ENCODE assay signal across 15 cellular contexts in genomic region chr7:6016653-6016966, GRCh38. TPM values are rescaled to one million over a fixed set of nuclear protein-coding genes. Genes with fewer than 3 reads are reported as not detected.
DNase-seq lines count a peak whose midpoint lies in the region; ATAC-seq, FAIRE-seq and TF ChIP-seq lines count a peak whose summit lies in the region.
"Had no signal": no experiment of that assay in that cellular context is flagged by ENCODE, and none has a peak within 500 bp of the region (broad histone marks: within the 10 kb centered on the region; RNA-seq: fewer than 3 reads in every experiment).

No MANE protein-coding gene starts in this region.

- H3K4me3 Mint-ChIP-seq in type B pancreatic cell, result no peak overlapping the region
- H3K4me3 Mint-ChIP-seq: CD14-positive monocyte; dendritic cell treated with granulocyte-macrophage colony-stimulating factor and Interleukin-4, amounts not matched to agents 40 ng/mL and 50 ng/mL, for 4 days had no signal

- no peaks in the 10 kb centered on the region for H3K27me3 ChIP-seq in left ventricle myocardium inferior (ENCODE audit: low read depth)
- no peaks in the 10 kb centered on the region for H3K27me3 ChIP-seq in HepG2 (ENCODE audit: control insufficient read depth in 1 of 2, insufficient read depth in 2 of 2, low read length in 2 of 2)
- H3K27me3 ChIP-seq in adrenal gland, result no peaks in the 10 kb centered on the region

- 97% methylated on average over 8 of the region's 8 CpGs for whole genome bisulfite sequencing in HepG2 (ENCODE audit: low lambda C conversion rate)
- WGBS in adrenal gland, 4 donors, result 94 to 97% (median 95%) methylated on average over 8 of the region's 8 CpGs

- ATAC-seq in left cardiac atrium, result no peak
- ATAC-seq in HepG2, result peak; percentile 8; the same call in 1 of the 3 replicates

- no peak overlapping the region for H3K4me2 ChIP-seq in HepG2 (ENCODE audit: low read depth, low read length)

- peaks cover 12% of the 10 kb centered on the region for H3K79me2 ChIP-seq in HepG2 (ENCODE audit: insufficient read depth, low read length)

- H3K9me3 Mint-ChIP-seq in type B pancreatic cell, result no peaks in the 10 kb centered on the region
- H3K9me3 Mint-ChIP-seq: dendritic cell treated with granulocyte-macrophage colony-stimulating factor and Interleukin-4, amounts not matched to agents 40 ng/mL and 50 ng/mL, for 4 days had no signal

- H4K20me1 ChIP-seq in HepG2 (ENCODE audit: insufficient read depth, low read length), result no peaks in the 10 kb centered on the region; the same call in 1 of the 2 replicates

- no TSS peak for BruUV-seq in HepG2 (replicated peaks; lab: Mats Ljungman, UMichigan)

- POLR2A ChIA-PET in HepG2 (lab: Yijun Ruan, JAX), result no interaction called here

- DNase-seq in left ventricle myocardium inferior, result no peak
- DNase-seq in left cardiac atrium, result no peak
- DNase-seq in HepG2 (ENCODE audit: low spot score), result no peak
- no peak for DNase-seq in type B pancreatic cell (ENCODE audit: extremely low spot score, unreplicated experiment)
- DNase-seq in 8988T, result no peak
- no peak for DNase-seq in DMS 273 treated with DMSO at 0.1 percent for 48 hours (lab: John Stamatoyannopoulos, UW)
- DNase-seq in adrenal gland, result no peak
- DNase-seq: activated CD8-positive, alpha-beta memory T cell treated with anti-CD3 and anti-CD28 coated beads for 24 hours; GF-D8; MV-4-11 had no signal

- intact Hi-C loops in left ventricle myocardium inferior (cut with micrococcal nuclease), result no loop called here
- intact Hi-C loops in left cardiac atrium (cut with DNase I), result no loop called here
- intact Hi-C loops in HepG2 (cut with micrococcal nuclease; ENCODE audit: unreplicated experiment), result no loop called here
- intact Hi-C loops in adrenal gland (cut with DNase I), result no loop called here

- H3K4me3 ChIP-seq in left ventricle myocardium inferior (no peak overlapping the region), HepG2 (replicated peaks in 1 of 3; ENCODE audit: insufficient read depth in 1 of 3, low read depth in 2 of 3, low read length in 3 of 3) (no peak overlapping the region), adrenal gland (no peak overlapping the region)

- H3K27me3 Mint-ChIP-seq in type B pancreatic cell, result no peaks in the 10 kb centered on the region
- H3K27me3 Mint-ChIP-seq: dendritic cell treated with granulocyte-macrophage colony-stimulating factor and Interleukin-4, amounts not matched to agents 40 ng/mL and 50 ng/mL, for 4 days had no signal

- peaks cover 41% of the 10 kb centered on the region for H3K4me1 ChIP-seq in left ventricle myocardium inferior
- H3K4me1 ChIP-seq in HepG2 (ENCODE audit: insufficient read depth, low read length), result peaks cover 24% of the 10 kb centered on the region
- peaks cover 9 to 16% of the 10 kb centered on the region in 2 donors for H3K4me1 ChIP-seq in adrenal gland (replicated peaks in 1 of 2)

- TF ChIP-seq POLR2A in HepG2 (IDR thresholded peaks at IDR 0.05; ENCODE audit: insufficient read depth in 1 of 2, low read depth in 2 of 2, low read length in 2 of 2), result no peak
- TF ChIP-seq POLR2A in adrenal gland (IDR thresholded peaks at IDR 0.05), result no peak

- peak overlapping the region; percentile 81 for H3K27ac Mint-ChIP-seq in type B pancreatic cell
- H3K27ac Mint-ChIP-seq: dendritic cell treated with granulocyte-macrophage colony-stimulating factor and Interleukin-4, amounts not matched to agents 40 ng/mL and 50 ng/mL, for 4 days had no signal

- CTCF ChIA-PET in HepG2 (lab: Yijun Ruan, JAX; ENCODE audit: low intra/inter-chr PET ratio, low total read pairs), result no interaction called here

- in situ Hi-C loops in HepG2 (cut with HindIII; ENCODE audit: extremely low pct_ligation_motif_present, low pct_unique_long_range_greater_than_20kb), result no loop called here

- TF ChIP-seq EP300 in HepG2 (IDR thresholded peaks at IDR 0.05; ENCODE audit: low read depth in 2 of 2, low read length in 2 of 2) (no peak), HepG2 (CRISPR knock-in tag; IDR thresholded peaks at IDR 0.05; ENCODE audit: borderline replicate concordance) (no peak)

- no peak overlapping the region for H2AFZ ChIP-seq in HepG2 (ENCODE audit: low read length)

- no peak for TF ChIP-seq RAD21 in HepG2 (CRISPR knock-in tag; IDR thresholded peaks at IDR 0.05)

- H3K27ac ChIP-seq in left ventricle myocardium inferior (replicated peaks) (peak overlapping the region; percentile 70), VCaP (peak overlapping the region; percentile 71; the same call in 1 of the 2 replicates), HepG2 (ENCODE audit: extremely low read length, insufficient read depth, low read length) (peak overlapping the region; percentile 43), adrenal gland (peak overlapping the region in 2 of 5 donors; percentile 7 to 74)

- H3K9ac ChIP-seq in HepG2 (ENCODE audit: insufficient read depth, low read depth, low read length), result no peak overlapping the region

- peaks cover 15% of the 10 kb centered on the region for H3K4me1 Mint-ChIP-seq in type B pancreatic cell (ENCODE audit: unreplicated experiment)

- FAIRE-seq in HepG2 (lab: Jason Lieb, UNC), result no peak

- TF ChIP-seq CTCF in left ventricle myocardium inferior (IDR thresholded peaks at IDR 0.05; ENCODE audit: borderline replicate concordance) (no peak), VCaP (conservative IDR thresholded peaks at IDR 0.05) (no peak), HepG2 (CRISPR knock-in tag; IDR thresholded peaks at IDR 0.05) (no peak), type B pancreatic cell (conservative IDR thresholded peaks at IDR 0.05) (no peak), adrenal gland (IDR thresholded peaks at IDR 0.05) (no peak)

- H3K36me3 Mint-ChIP-seq in type B pancreatic cell, result peaks cover 28% of the 10 kb centered on the region

- H3K9me3 ChIP-seq in left ventricle myocardium inferior (replicated peaks) (no peaks in the 10 kb centered on the region), HepG2 (ENCODE audit: low read length) (no peaks in the 10 kb centered on the region), adrenal gland (replicated peaks in 1 of 3) (no peaks in the 10 kb centered on the region)

- H3K36me3 ChIP-seq in left ventricle myocardium inferior (peaks cover 70% of the 10 kb centered on the region), HepG2 (replicated peaks in 1 of 2; ENCODE audit: control insufficient read depth in 1 of 2, insufficient read depth in 2 of 2, low read length in 2 of 2) (peaks cover 25 to 64% of the 10 kb centered on the region in 2 experiments), adrenal gland (replicated peaks in 1 of 2) (peaks cover 0 to 50% of the 10 kb centered on the region in 2 donors)

RNA-seq across cellular contexts. Expression of gene AIMP2, which starts 7.5 kb away (rescaled TPM):
- total RNA-seq in left ventricle myocardium inferior, result 49.1 TPM
- total RNA-seq in left cardiac atrium, result 10 to 100 TPM; 31.5 to 40.9 TPM
- 84.9 and 97.2 TPM in 2 replicates for total RNA-seq in HepG2 (2016; rRNA removed; fragmentation: Illumina TruSeq; extraction: Trizol)
- 24.2 and 29.1 TPM in 2 replicates for total RNA-seq in HepG2 (2016; cell fraction: cytosol; rRNA removed; fragmentation: Illumina TruSeq; extraction: Trizol; ENCODE audit: low read depth)
- total RNA-seq in HepG2 (2016; cell fraction: insoluble cytoplasmic fraction; rRNA removed; fragmentation: Illumina TruSeq; extraction: Trizol), result 82.6 and 109 TPM in 2 replicates
- total RNA-seq in HepG2 (2016; cell fraction: membrane; rRNA removed; fragmentation: Illumina TruSeq; extraction: Trizol), result 30.1 and 33.3 TPM in 2 replicates
- total RNA-seq in HepG2 (2016; cell fraction: nucleus; rRNA removed; fragmentation: Illumina TruSeq; extraction: Trizol), result 38.1 and 38.5 TPM in 2 replicates
- 38.2 and 41.0 TPM in 2 replicates for polyA plus RNA-seq in HepG2 (2011; rRNA removed)
- polyA plus RNA-seq in HepG2 (2011; cell fraction: cytosol; rRNA removed), result 49.9 and 54.2 TPM in 2 replicates
- 18.4 and 23.0 TPM in 2 replicates for polyA plus RNA-seq in HepG2 (2011; cell fraction: nucleus; rRNA removed)
- polyA plus RNA-seq in HepG2 (2012), result 27.3 and 34.0 TPM in 2 replicates
- 20.2 and 21.5 TPM in 2 replicates for polyA plus RNA-seq in HepG2 (2016; cell fraction: cytosol; fragmentation: Illumina TruSeq; extraction: Trizol; ENCODE audit: low read depth)
- 98.6 and 104 TPM in 2 replicates for polyA plus RNA-seq in HepG2 (2016; cell fraction: insoluble cytoplasmic fraction; fragmentation: Illumina TruSeq; extraction: Trizol; ENCODE audit: low read depth)
- polyA plus RNA-seq in HepG2 (2016; cell fraction: membrane; fragmentation: Illumina TruSeq; extraction: Trizol; ENCODE audit: low read depth), result 25.0 and 28.0 TPM in 2 replicates
- 53.2 and 62.7 TPM in 2 replicates for polyA plus RNA-seq in HepG2 (2016; cell fraction: nucleus; fragmentation: Illumina TruSeq; extraction: Trizol; ENCODE audit: insufficient read depth, low read depth)
- 73.9 and 128 TPM in 2 replicates for polyA minus RNA-seq in HepG2 (2011; rRNA and poly(A)+ RNA removed; ENCODE audit: low replicate concordance)
- 30.2 and 32.8 TPM in 2 replicates for polyA minus RNA-seq in HepG2 (2011; cell fraction: cytosol; rRNA and poly(A)+ RNA removed)
- 25.9 and 34.8 TPM in 2 replicates for polyA minus RNA-seq in HepG2 (2011; cell fraction: nucleus; rRNA and poly(A)+ RNA removed)
- 40.2 and 40.5 TPM in 2 replicates for total RNA-seq in type B pancreatic cell (ENCODE audit: low replicate concordance)
- 10 to 100 TPM; 27.3 to 77.5 (median 43.9) TPM for total RNA-seq in adrenal gland
- 10 to 100 TPM; 10.5 to 47.1 (median 12.5) TPM for polyA plus RNA-seq in adrenal gland

RNA-seq across cellular contexts. Expression of gene PMS2, which starts 7.8 kb away (rescaled TPM):
- total RNA-seq in left ventricle myocardium inferior, result 5.6 TPM
- total RNA-seq in left cardiac atrium, result 1 to 10 TPM; 6.2 to 7.2 TPM
- total RNA-seq in HepG2 (2016; rRNA removed; fragmentation: Illumina TruSeq; extraction: Trizol), result 11.4 and 13.9 TPM in 2 replicates
- total RNA-seq in HepG2 (2016; cell fraction: cytosol; rRNA removed; fragmentation: Illumina TruSeq; extraction: Trizol; ENCODE audit: low read depth), result 6.5 and 6.8 TPM in 2 replicates
- 11.7 and 13.5 TPM in 2 replicates for total RNA-seq in HepG2 (2016; cell fraction: insoluble cytoplasmic fraction; rRNA removed; fragmentation: Illumina TruSeq; extraction: Trizol)
- total RNA-seq in HepG2 (2016; cell fraction: membrane; rRNA removed; fragmentation: Illumina TruSeq; extraction: Trizol), result 8.2 and 8.9 TPM in 2 replicates
- 11.2 and 11.7 TPM in 2 replicates for total RNA-seq in HepG2 (2016; cell fraction: nucleus; rRNA removed; fragmentation: Illumina TruSeq; extraction: Trizol)
- polyA plus RNA-seq in HepG2 (2011; rRNA removed), result 6.2 and 6.3 TPM in 2 replicates
- polyA plus RNA-seq in HepG2 (2011; cell fraction: cytosol; rRNA removed), result 3.6 and 3.9 TPM in 2 replicates
- polyA plus RNA-seq in HepG2 (2011; cell fraction: nucleus; rRNA removed), result 6.3 and 8.2 TPM in 2 replicates
- 5.1 and 5.9 TPM in 2 replicates for polyA plus RNA-seq in HepG2 (2012)
- 0.99 and 1.1 TPM in 2 replicates for polyA plus RNA-seq in HepG2 (2016; cell fraction: cytosol; fragmentation: Illumina TruSeq; extraction: Trizol; ENCODE audit: low read depth)
- 8.6 and 8.7 TPM in 2 replicates for polyA plus RNA-seq in HepG2 (2016; cell fraction: insoluble cytoplasmic fraction; fragmentation: Illumina TruSeq; extraction: Trizol; ENCODE audit: low read depth)
- 2.1 and 2.5 TPM in 2 replicates for polyA plus RNA-seq in HepG2 (2016; cell fraction: membrane; fragmentation: Illumina TruSeq; extraction: Trizol; ENCODE audit: low read depth)
- polyA plus RNA-seq in HepG2 (2016; cell fraction: nucleus; fragmentation: Illumina TruSeq; extraction: Trizol; ENCODE audit: insufficient read depth, low read depth), result 12.2 and 13.2 TPM in 2 replicates
- polyA minus RNA-seq in HepG2 (2011; rRNA and poly(A)+ RNA removed; ENCODE audit: low replicate concordance), result 6.1 and 20.2 TPM in 2 replicates
- polyA minus RNA-seq in HepG2 (2011; cell fraction: cytosol; rRNA and poly(A)+ RNA removed), result 4.1 and 6.0 TPM in 2 replicates
- polyA minus RNA-seq in HepG2 (2011; cell fraction: nucleus; rRNA and poly(A)+ RNA removed), result 8.9 and 12.2 TPM in 2 replicates
- total RNA-seq in type B pancreatic cell (ENCODE audit: low replicate concordance), result 20.6 and 22.6 TPM in 2 replicates
- total RNA-seq in adrenal gland, result 10 to 100 TPM in 7 of 8 donors, 1 to 10 TPM in 1; 7.3 to 15.3 (median 14.2) TPM
- 10 to 100 TPM in 1 of 3 donors, 1 to 10 TPM in 2; 4.7 to 13.6 (median 6.4) TPM for polyA plus RNA-seq in adrenal gland

RNA-seq across cellular contexts. Expression of gene ANKRD61, which starts 14.6 kb away (rescaled TPM):
- not detected for total RNA-seq in left ventricle myocardium inferior
- total RNA-seq in left cardiac atrium, result under 1 TPM; 0.26 to 0.29 TPM
- total RNA-seq in HepG2 (2016; rRNA removed; fragmentation: Illumina TruSeq; extraction: Trizol), result 0.13 TPM in 1 of 2 replicates, not detected in the other
- not detected in 2 replicates for total RNA-seq in HepG2 (2016; cell fraction: cytosol; rRNA removed; fragmentation: Illumina TruSeq; extraction: Trizol; ENCODE audit: low read depth)
- 0.11 TPM in 1 of 2 replicates, not detected in the other for total RNA-seq in HepG2 (2016; cell fraction: insoluble cytoplasmic fraction; rRNA removed; fragmentation: Illumina TruSeq; extraction: Trizol)
- not detected in 2 replicates for total RNA-seq in HepG2 (2016; cell fraction: membrane; rRNA removed; fragmentation: Illumina TruSeq; extraction: Trizol)
- total RNA-seq in HepG2 (2016; cell fraction: nucleus; rRNA removed; fragmentation: Illumina TruSeq; extraction: Trizol), result not detected in 2 replicates
- polyA plus RNA-seq in HepG2 (2011; rRNA removed), result 0.24 TPM in 1 of 2 replicates, not detected in the other
- 0.10 and 0.13 TPM in 2 replicates for polyA plus RNA-seq in HepG2 (2011; cell fraction: cytosol; rRNA removed)
- 0.17 and 0.21 TPM in 2 replicates for polyA plus RNA-seq in HepG2 (2011; cell fraction: nucleus; rRNA removed)
- 1.3 and 1.4 TPM in 2 replicates for polyA plus RNA-seq in HepG2 (2012)
- 0.08 and 0.14 TPM in 2 replicates for polyA plus RNA-seq in HepG2 (2016; cell fraction: cytosol; fragmentation: Illumina TruSeq; extraction: Trizol; ENCODE audit: low read depth)
- polyA plus RNA-seq in HepG2 (2016; cell fraction: insoluble cytoplasmic fraction; fragmentation: Illumina TruSeq; extraction: Trizol; ENCODE audit: low read depth), result not detected in 2 replicates
- not detected in 2 replicates for polyA plus RNA-seq in HepG2 (2016; cell fraction: membrane; fragmentation: Illumina TruSeq; extraction: Trizol; ENCODE audit: low read depth)
- polyA plus RNA-seq in HepG2 (2016; cell fraction: nucleus; fragmentation: Illumina TruSeq; extraction: Trizol; ENCODE audit: insufficient read depth, low read depth), result not detected in 2 replicates
- 0.65 TPM in 1 of 2 replicates, not detected in the other for polyA minus RNA-seq in HepG2 (2011; rRNA and poly(A)+ RNA removed; ENCODE audit: low replicate concordance)
- polyA minus RNA-seq in HepG2 (2011; cell fraction: cytosol; rRNA and poly(A)+ RNA removed), result not detected in 2 replicates
- polyA minus RNA-seq in HepG2 (2011; cell fraction: nucleus; rRNA and poly(A)+ RNA removed), result not detected in 2 replicates
- 0.31 TPM in 1 of 2 replicates, not detected in the other for total RNA-seq in type B pancreatic cell (ENCODE audit: low replicate concordance)
- total RNA-seq in adrenal gland, result under 1 TPM in 1 of 8 donors, not detected in 7; 0.52 TPM
- under 1 TPM in 2 of 3 donors, not detected in 1; 0.13 to 0.35 TPM for polyA plus RNA-seq in adrenal gland
- polyA plus RNA-seq: CD14-positive monocyte had no signal

RNA-seq across cellular contexts. Expression of gene EIF2AK1, which starts 42.4 kb away (rescaled TPM):
- total RNA-seq in left ventricle myocardium inferior (48.4 TPM), left cardiac atrium (10 to 100 TPM; 46.9 to 58.7 TPM), HepG2 (2016; rRNA removed; fragmentation: Illumina TruSeq; extraction: Trizol) (71.4 and 103 TPM in 2 replicates), type B pancreatic cell (ENCODE audit: low replicate concordance) (107 and 118 TPM in 2 replicates), adrenal gland (100 to 1,000 TPM in 7 of 8 donors, 10 to 100 TPM in 1; 91.3 to 292 (median 139) TPM)
- 34.6 and 40.9 TPM in 2 replicates for total RNA-seq in HepG2 (2016; cell fraction: cytosol; rRNA removed; fragmentation: Illumina TruSeq; extraction: Trizol; ENCODE audit: low read depth)
- 68.8 and 97.8 TPM in 2 replicates for total RNA-seq in HepG2 (2016; cell fraction: insoluble cytoplasmic fraction; rRNA removed; fragmentation: Illumina TruSeq; extraction: Trizol)
- 110 and 126 TPM in 2 replicates for total RNA-seq in HepG2 (2016; cell fraction: membrane; rRNA removed; fragmentation: Illumina TruSeq; extraction: Trizol)
- 55.1 and 65.4 TPM in 2 replicates for total RNA-seq in HepG2 (2016; cell fraction: nucleus; rRNA removed; fragmentation: Illumina TruSeq; extraction: Trizol)
- polyA plus RNA-seq in HepG2 (2011; rRNA removed) (112 and 115 TPM in 2 replicates), adrenal gland (100 to 1,000 TPM in 1 of 3 donors, 10 to 100 TPM in 2; 56.9 to 119 (median 65.0) TPM)
- 113 and 122 TPM in 2 replicates for polyA plus RNA-seq in HepG2 (2011; cell fraction: cytosol; rRNA removed)
- polyA plus RNA-seq in HepG2 (2011; cell fraction: nucleus; rRNA removed), result 110 and 112 TPM in 2 replicates
- 80.4 and 124 TPM in 2 replicates for polyA plus RNA-seq in HepG2 (2012)
- polyA plus RNA-seq in HepG2 (2016; cell fraction: cytosol; fragmentation: Illumina TruSeq; extraction: Trizol; ENCODE audit: low read depth), result 68.3 and 68.8 TPM in 2 replicates
- 137 and 157 TPM in 2 replicates for polyA plus RNA-seq in HepG2 (2016; cell fraction: insoluble cytoplasmic fraction; fragmentation: Illumina TruSeq; extraction: Trizol; ENCODE audit: low read depth)
- 130 and 160 TPM in 2 replicates for polyA plus RNA-seq in HepG2 (2016; cell fraction: membrane; fragmentation: Illumina TruSeq; extraction: Trizol; ENCODE audit: low read depth)
- 103 and 117 TPM in 2 replicates for polyA plus RNA-seq in HepG2 (2016; cell fraction: nucleus; fragmentation: Illumina TruSeq; extraction: Trizol; ENCODE audit: insufficient read depth, low read depth)
- 67.1 and 79.8 TPM in 2 replicates for polyA minus RNA-seq in HepG2 (2011; rRNA and poly(A)+ RNA removed; ENCODE audit: low replicate concordance)
- polyA minus RNA-seq in HepG2 (2011; cell fraction: cytosol; rRNA and poly(A)+ RNA removed), result 86.8 and 115 TPM in 2 replicates
- polyA minus RNA-seq in HepG2 (2011; cell fraction: nucleus; rRNA and poly(A)+ RNA removed), result 84.1 and 87.9 TPM in 2 replicates

RNA-seq across cellular contexts. Expression of gene RSPH10B, which starts 46.1 kb away (rescaled TPM):
- total RNA-seq in left ventricle myocardium inferior (not detected), left cardiac atrium (not detected), HepG2 (2016; rRNA removed; fragmentation: Illumina TruSeq; extraction: Trizol) (not detected in 2 replicates), type B pancreatic cell (ENCODE audit: low replicate concordance) (0.36 and 0.85 TPM in 2 replicates), adrenal gland (1 to 10 TPM in 1 of 8 donors, under 1 TPM in 6, not detected in 1; 0.28 to 7.0 (median 0.57) TPM)
- total RNA-seq in HepG2 (2016; cell fraction: cytosol; rRNA removed; fragmentation: Illumina TruSeq; extraction: Trizol; ENCODE audit: low read depth), result 0.09 and 0.10 TPM in 2 replicates
- not detected in 2 replicates for total RNA-seq in HepG2 (2016; cell fraction: insoluble cytoplasmic fraction; rRNA removed; fragmentation: Illumina TruSeq; extraction: Trizol)
- 0.15 TPM in 1 of 2 replicates, not detected in the other for total RNA-seq in HepG2 (2016; cell fraction: membrane; rRNA removed; fragmentation: Illumina TruSeq; extraction: Trizol)
- not detected in 2 replicates for total RNA-seq in HepG2 (2016; cell fraction: nucleus; rRNA removed; fragmentation: Illumina TruSeq; extraction: Trizol)
- polyA plus RNA-seq in HepG2 (2011; rRNA removed) (0.03 TPM in 1 of 2 replicates, not detected in the other), adrenal gland (under 1 TPM; 0.49 to 0.80 (median 0.67) TPM)
- not detected in 2 replicates for polyA plus RNA-seq in HepG2 (2011; cell fraction: cytosol; rRNA removed)
- not detected in 2 replicates for polyA plus RNA-seq in HepG2 (2011; cell fraction: nucleus; rRNA removed)
- 0.13 and 0.15 TPM in 2 replicates for polyA plus RNA-seq in HepG2 (2012)
- polyA plus RNA-seq in HepG2 (2016; cell fraction: cytosol; fragmentation: Illumina TruSeq; extraction: Trizol; ENCODE audit: low read depth), result not detected in 2 replicates
- not detected in 2 replicates for polyA plus RNA-seq in HepG2 (2016; cell fraction: insoluble cytoplasmic fraction; fragmentation: Illumina TruSeq; extraction: Trizol; ENCODE audit: low read depth)
- not detected in 2 replicates for polyA plus RNA-seq in HepG2 (2016; cell fraction: membrane; fragmentation: Illumina TruSeq; extraction: Trizol; ENCODE audit: low read depth)
- polyA plus RNA-seq in HepG2 (2016; cell fraction: nucleus; fragmentation: Illumina TruSeq; extraction: Trizol; ENCODE audit: insufficient read depth, low read depth), result not detected in 2 replicates
- 0.05 TPM in 1 of 2 replicates, not detected in the other for polyA minus RNA-seq in HepG2 (2011; rRNA and poly(A)+ RNA removed; ENCODE audit: low replicate concordance)
- polyA minus RNA-seq in HepG2 (2011; cell fraction: cytosol; rRNA and poly(A)+ RNA removed), result not detected in 2 replicates
- polyA minus RNA-seq in HepG2 (2011; cell fraction: nucleus; rRNA and poly(A)+ RNA removed), result not detected in 2 replicates
- total RNA-seq: mesenteric fat pad, posterior vena cava had no signal
- polyA plus RNA-seq: CD14-positive monocyte had no signal
